Comparison of ENCODE assay signal across 18 cellular contexts in the genomic region with DNA sequence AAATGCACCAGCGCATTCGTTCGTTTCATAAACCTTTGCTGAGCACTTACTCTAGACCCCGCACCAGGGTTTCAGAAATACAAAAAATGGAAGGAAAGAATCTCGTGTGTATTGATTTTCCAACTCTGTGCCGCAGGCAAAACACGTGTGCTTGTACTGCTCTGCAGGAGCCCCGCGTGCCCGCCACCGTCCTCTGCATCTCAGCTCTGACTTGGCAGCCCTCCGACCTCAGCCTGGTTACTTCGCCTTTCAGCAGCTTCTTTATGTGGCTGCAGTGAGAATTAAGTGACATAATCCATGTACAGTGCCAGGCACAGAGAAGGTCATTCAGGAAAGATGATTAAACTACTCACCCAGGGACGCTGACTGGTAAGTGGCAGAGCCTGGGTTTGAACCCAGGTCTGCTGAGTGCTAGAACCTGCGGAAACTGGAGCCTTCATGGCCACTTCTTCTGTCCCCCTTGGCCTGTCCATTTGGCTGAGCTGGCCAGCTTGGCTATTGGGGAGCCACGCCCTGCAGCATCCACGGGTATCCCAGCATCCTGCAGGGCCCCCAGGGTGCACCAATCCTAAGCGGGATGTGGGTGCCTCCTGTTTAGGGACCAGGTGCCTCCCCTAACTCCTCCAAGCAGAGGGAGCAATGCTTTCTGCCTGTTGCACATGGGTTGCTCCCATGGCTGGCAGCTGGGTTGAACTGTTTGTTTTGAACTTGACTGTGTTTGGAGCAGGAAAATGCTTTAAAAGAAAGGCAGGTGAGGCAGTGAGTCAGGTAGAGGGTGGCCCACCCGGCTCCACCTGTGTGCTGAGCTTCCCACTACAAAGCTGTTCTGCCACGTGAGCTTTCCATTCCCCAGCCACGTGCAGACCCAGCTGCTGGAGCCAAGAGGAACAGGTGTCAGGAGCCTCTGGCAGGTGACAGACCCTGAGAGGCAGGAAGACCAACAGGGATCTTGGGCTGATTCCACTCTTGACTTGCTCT. TPM values are rescaled to one million over a fixed set of nuclear protein-coding genes. Genes with fewer than 3 reads are reported as not detected.
DNase-seq lines count a peak whose midpoint lies in the region; FAIRE-seq and TF ChIP-seq lines count a peak whose summit lies in the region.
"Had no signal": no experiment of that assay in that cellular context is flagged by ENCODE, and none has a peak within 500 bp of the region (broad histone marks: within the 10 kb centered on the region; RNA-seq: fewer than 3 reads in every experiment).

No MANE protein-coding gene starts in this region.

- DNase-seq in COR-L47 (lab: John Stamatoyannopoulos, UW): peak; percentile 83
- peak; percentile 92 for DNase-seq in NCI-H1105 treated with DMSO at 0.1 percent for 48 hours (lab: John Stamatoyannopoulos, UW)
- peak; percentile 84 for DNase-seq in NCI-H2171 treated with DMSO at 0.1 percent for 48 hours (lab: John Stamatoyannopoulos, UW)
- DNase-seq in bronchial epithelial cell (ENCODE audit: low read depth): no peak
- no peak for DNase-seq in hypothalamus (lab: John Stamatoyannopoulos, UW)
- DNase-seq in iPS-NIHi7 (ENCODE audit: extremely low spot score): no peak
- DNase-seq in hepatic stellate cell (ENCODE audit: low spot score): no peak
- no peak for DNase-seq in activated CD4-positive, alpha-beta T cell treated with anti-CD3 and anti-CD28 coated beads, Interleukin-2, amount 50 U/mL, for 48 hours
- DNase-seq: activated CD4-positive, alpha-beta memory T cell treated with anti-CD3 and anti-CD28 coated beads for 36 hours; CD8-positive, alpha-beta memory T cell; cerebellar nuclear complex; endodermal cell; MV-4-11; naive thymus-derived CD4-positive, alpha-beta T cell had no signal

- no peak for TF ChIP-seq CTCF in bronchial epithelial cell (IDR thresholded peaks at IDR 0.05; ENCODE audit: insufficient read depth, low read length, severe bottlenecking)

- FAIRE-seq in bronchial epithelial cell (lab: Jason Lieb, UNC): peak; percentile 70
- FAIRE-seq: urothelium cell line had no signal

- no peak overlapping the region for H3K4me3 ChIP-seq in bronchial epithelial cell (ENCODE audit: low read depth, low read length)
- H3K4me3 ChIP-seq: lower lobe of right lung, psoas muscle, SJSA1 had no signal

- H3K27me3 ChIP-seq in bronchial epithelial cell (ENCODE audit: control insufficient read depth, insufficient read depth, low read length): peaks cover 4% of the 10 kb centered on the region

- no peaks in the 10 kb centered on the region for H3K36me3 ChIP-seq in bronchial epithelial cell (ENCODE audit: control insufficient read depth, insufficient read depth, low read length)
- H3K36me3 ChIP-seq: lower lobe of right lung, SJSA1 had no signal

RNA-seq across cellular contexts. Expression of gene INHBB, which starts 34.3 kb away (rescaled TPM):
- total RNA-seq in bronchial epithelial cell: 0.53 and 2.3 TPM in 2 replicates
- total RNA-seq: activated CD4-positive, alpha-beta memory T cell treated with anti-CD3 and anti-CD28 coated beads for 36 hours; CD8-positive, alpha-beta memory T cell; endodermal cell; naive thymus-derived CD4-positive, alpha-beta T cell had no signal

Comparison
In these comparisons a context has a peak if more than half of its experiments do, and no peak if none do; other contexts are left out.
1. DNase-seq: peak in COR-L47 (single experiment), NCI-H1105 treated with DMSO at 0.1 percent for 48 hours (single experiment) and NCI-H2171 treated with DMSO at 0.1 percent for 48 hours (single experiment); none in bronchial epithelial cell (single experiment), hypothalamus (0 of 51), iPS-NIHi7 (single experiment), hepatic stellate cell (single experiment) and activated CD4-positive, alpha-beta T cell treated with anti-CD3 and anti-CD28 coated beads, Interleukin-2, amount 50 U/mL, for 48 hours (0 of 2).